In genomic region chr6:10613077-10613476, GRCh38 we compare ENCODE assay signal across 2 cellular contexts.
TF ChIP-seq lines count a peak whose summit lies in the region.

No MANE protein-coding gene starts in this region.

TF ChIP-seq in A549, 52 proteins besides CTCF, POLR2A, EP300 and RAD21:
- TF ChIP-seq TP53 (CRISPR knock-in tag; IDR thresholded peaks at IDR 0.05): no peak
- 0 out of 2 replicates have a peak, but pooled peaks have one; percentile 38 for TF ChIP-seq GATA3 (IDR thresholded peaks at IDR 0.05; ENCODE audit: borderline replicate concordance)

TF ChIP-seq in IMR-90, 13 proteins besides CTCF, POLR2A, EP300 and RAD21:
- TF ChIP-seq ELK1 (IDR thresholded peaks at IDR 0.05; ENCODE audit: borderline replicate concordance, low read depth, low read length): no peak
- no peak for TF ChIP-seq CHD1 (IDR thresholded peaks at IDR 0.05; ENCODE audit: low read depth, low read length)
- TF ChIP-seq SMC3 (IDR thresholded peaks at IDR 0.05; ENCODE audit: low read depth, low read length): no peak
- no peak for TF ChIP-seq MAZ (IDR thresholded peaks at IDR 0.05; ENCODE audit: borderline replicate concordance, low read depth, low read length)
TF ChIP-seq in IMR-90: peak in this region for 0.
